In the genomic region with DNA sequence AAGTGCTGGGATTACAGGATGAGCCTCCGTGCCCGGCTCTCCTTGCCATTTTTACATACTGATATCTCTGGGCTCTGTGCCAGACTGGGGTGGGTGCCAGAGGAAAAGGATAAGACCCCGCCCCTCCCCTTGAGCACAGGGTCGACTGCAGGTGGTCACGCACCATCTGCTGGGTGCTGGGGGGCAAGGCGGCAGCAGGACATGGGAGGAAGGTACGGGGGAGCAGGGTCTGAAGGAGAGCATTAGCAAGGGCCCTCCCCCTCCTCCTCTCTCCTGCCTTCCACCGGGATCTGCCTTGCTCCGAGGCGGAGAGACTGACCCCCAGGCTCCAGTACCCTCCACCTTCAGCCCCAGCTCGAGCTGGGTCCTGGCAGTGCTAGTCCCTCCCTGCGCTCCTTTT, we compare ENCODE assay signal across 1 cellular context.
TF ChIP-seq lines count a peak whose summit lies in the region.

No MANE protein-coding gene starts in this region.

TF ChIP-seq in HepG2, 621 proteins besides CTCF, POLR2A, EP300 and RAD21:
- TF ChIP-seq ZNF30 (CRISPR knock-in tag; IDR thresholded peaks at IDR 0.05) = no peak
- no peak for TF ChIP-seq TBL1XR1 (IDR thresholded peaks at IDR 0.05; ENCODE audit: borderline replicate concordance, low read length, partially characterized antibody)
- TF ChIP-seq, protein P1, sequence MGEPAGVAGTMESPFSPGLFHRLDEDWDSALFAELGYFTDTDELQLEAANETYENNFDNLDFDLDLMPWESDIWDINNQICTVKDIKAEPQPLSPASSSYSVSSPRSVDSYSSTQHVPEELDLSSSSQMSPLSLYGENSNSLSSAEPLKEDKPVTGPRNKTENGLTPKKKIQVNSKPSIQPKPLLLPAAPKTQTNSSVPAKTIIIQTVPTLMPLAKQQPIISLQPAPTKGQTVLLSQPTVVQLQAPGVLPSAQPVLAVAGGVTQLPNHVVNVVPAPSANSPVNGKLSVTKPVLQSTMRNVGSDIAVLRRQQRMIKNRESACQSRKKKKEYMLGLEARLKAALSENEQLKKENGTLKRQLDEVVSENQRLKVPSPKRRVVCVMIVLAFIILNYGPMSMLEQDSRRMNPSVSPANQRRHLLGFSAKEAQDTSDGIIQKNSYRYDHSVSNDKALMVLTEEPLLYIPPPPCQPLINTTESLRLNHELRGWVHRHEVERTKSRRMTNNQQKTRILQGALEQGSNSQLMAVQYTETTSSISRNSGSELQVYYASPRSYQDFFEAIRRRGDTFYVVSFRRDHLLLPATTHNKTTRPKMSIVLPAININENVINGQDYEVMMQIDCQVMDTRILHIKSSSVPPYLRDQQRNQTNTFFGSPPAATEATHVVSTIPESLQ (CRISPR knock-in tag; conservative IDR thresholded peaks at IDR 0.05) = no peak
- TF ChIP-seq ZNF724P (CRISPR knock-in tag; IDR thresholded peaks at IDR 0.05; ENCODE audit: borderline replicate concordance) = no peak
- TF ChIP-seq FLYWCH1 (CRISPR knock-in tag; IDR thresholded peaks at IDR 0.05) = no peak
- TF ChIP-seq ZNF589 (CRISPR knock-in tag; conservative IDR thresholded peaks at IDR 0.05) = no peak
- no peak for TF ChIP-seq TCF12 (IDR thresholded peaks at IDR 0.05)
- TF ChIP-seq TCF12 (CRISPR knock-in tag; IDR thresholded peaks at IDR 0.05) = no peak
- no peak for TF ChIP-seq NR3C1 (CRISPR knock-in tag; IDR thresholded peaks at IDR 0.05)
- no peak for TF ChIP-seq CBFB (CRISPR knock-in tag; IDR thresholded peaks at IDR 0.05)
- no peak for TF ChIP-seq ZC3H4 (CRISPR knock-in tag; IDR thresholded peaks at IDR 0.05; ENCODE audit: borderline replicate concordance)
- TF ChIP-seq CENPX (CRISPR knock-in tag; IDR thresholded peaks at IDR 0.05) = no peak
- TF ChIP-seq ZNF20 (CRISPR knock-in tag; IDR thresholded peaks at IDR 0.05) = no peak
- TF ChIP-seq GTF3A (CRISPR knock-in tag; conservative IDR thresholded peaks at IDR 0.05) = no peak
